Comparison of ENCODE assay signal across 21 cellular contexts in genomic region chr5:538271-538771, GRCh38. TPM values are rescaled to one million over a fixed set of nuclear protein-coding genes. Genes with fewer than 3 reads are reported as not detected.
DNase-seq lines count a peak whose midpoint lies in the region; ATAC-seq, FAIRE-seq and TF ChIP-seq lines count a peak whose summit lies in the region.
"Had no signal": no experiment of that assay in that cellular context is flagged by ENCODE, and none has a peak within 500 bp of the region (broad histone marks: within the 10 kb centered on the region; RNA-seq: fewer than 3 reads in every experiment).

No MANE protein-coding gene starts in this region.

- CTCF ChIA-PET in activated CD4-positive, alpha-beta T cell treated with anti-CD3 and anti-CD28 coated beads for 36 hours (lab: Charles Lee), result interaction anchor here (0.6 kb wide), 1 partner anchor 9 kb away, joined by 3 read pairs; no protein-coding TSS in a partner anchor
- CTCF ChIA-PET in HepG2 (lab: Yijun Ruan, JAX; ENCODE audit: low intra/inter-chr PET ratio, low total read pairs), result no interaction called here

- H3K79me1 ChIP-seq in neuronal stem cell (ENCODE audit: low read depth, low read length), result no peaks in the 10 kb centered on the region

- in situ Hi-C loops in HepG2 (cut with HindIII; ENCODE audit: extremely low pct_ligation_motif_present, low pct_unique_long_range_greater_than_20kb), result no loop called here

- H2BK12ac ChIP-seq in neuronal stem cell (ENCODE audit: low read length), result peak overlapping the region; percentile 58

- H3K9ac ChIP-seq in HepG2 (ENCODE audit: insufficient read depth, low read depth, low read length), result no peak overlapping the region
- no peak overlapping the region for H3K9ac ChIP-seq in neuronal stem cell (ENCODE audit: low read depth, low read length, poor library complexity)

- no peak for TF ChIP-seq POLR2A in right lobe of liver (IDR thresholded peaks at IDR 0.05)
- no peak for TF ChIP-seq POLR2A in HepG2 (IDR thresholded peaks at IDR 0.05; ENCODE audit: insufficient read depth in 1 of 2, low read depth in 2 of 2, low read length in 2 of 2)

- H3K9me3 Mint-ChIP-seq in activated CD4-positive, alpha-beta T cell treated with anti-CD3 and anti-CD28 coated beads for 36 hours (ENCODE audit: low read depth), result no peaks in the 10 kb centered on the region
- H3K9me3 Mint-ChIP-seq: CD8-positive, alpha-beta T cell had no signal

- no peak overlapping the region for H3K4me3 ChIP-seq in right lobe of liver
- H3K4me3 ChIP-seq in HepG2 (replicated peaks in 1 of 3; ENCODE audit: insufficient read depth in 1 of 3, low read depth in 2 of 3, low read length in 3 of 3), result no peak overlapping the region
- H3K4me3 ChIP-seq in neuronal stem cell (ENCODE audit: low read length in 2 of 2), result no peak overlapping the region
- H3K4me3 ChIP-seq: GM12878, HAP-1, K562, MG63 had no signal

- H3K23ac ChIP-seq in neuronal stem cell (ENCODE audit: low read depth, low read length, poor library complexity), result peak overlapping the region; percentile 17

- H2AFZ ChIP-seq in HepG2 (ENCODE audit: low read length), result no peak overlapping the region
- no peak overlapping the region for H2AFZ ChIP-seq in neuronal stem cell (ENCODE audit: low read length)

- DNase-seq in activated CD4-positive, alpha-beta T cell treated with anti-CD3 and anti-CD28 coated beads for 36 hours, result peak; percentile 0
- no peak for DNase-seq in activated CD4-positive, alpha-beta T cell treated with anti-CD3 and anti-CD28 coated beads, Interleukin-2, amount 50 U/mL, for 1 hour
- peak in 2 of 3 donors; percentile 9 to 50 for DNase-seq in right lobe of liver
- no peak for DNase-seq in HepG2 (ENCODE audit: low spot score)
- no peak for DNase-seq in neuronal stem cell (ENCODE audit: low spot score)
- no peak for DNase-seq in OCI-M1 (lab: John Stamatoyannopoulos, UW)
- no peak for DNase-seq in SHP77 (lab: John Stamatoyannopoulos, UW)
- DNase-seq in NCI-H1417 (lab: John Stamatoyannopoulos, UW), result no peak
- DNase-seq: 8988T; C1 segment of cervical spinal cord; CD8-positive, alpha-beta T cell; DND-41; MG63; NCI-H1436; NCI-H187 treated with DMSO at 0.1 percent for 48 hours; NCI-H2107; NCI-H446 treated with DMSO at 0.1 percent for 48 hours; NCI-H526 treated with DMSO at 0.1 percent for 48 hours had no signal

- H3K4me2 ChIP-seq in HepG2 (ENCODE audit: low read depth, low read length) (no peak overlapping the region), neuronal stem cell (ENCODE audit: insufficient read depth, low read length, poor library complexity, severe bottlenecking) (no peak overlapping the region)

- no peak for ATAC-seq in activated CD4-positive, alpha-beta T cell treated with anti-CD3 and anti-CD28 coated beads for 36 hours
- no peak for ATAC-seq in right lobe of liver
- no peak for ATAC-seq in HepG2
- ATAC-seq: CD8-positive, alpha-beta T cell; GM12878; K562 had no signal

- no peak overlapping the region for H3K4ac ChIP-seq in neuronal stem cell (ENCODE audit: low read length)

- no peaks in the 10 kb centered on the region for H3K27me3 Mint-ChIP-seq in activated CD4-positive, alpha-beta T cell treated with anti-CD3 and anti-CD28 coated beads for 36 hours

- H2BK5ac ChIP-seq in neuronal stem cell (ENCODE audit: low read length), result peak overlapping the region; percentile 35

- H2BK120ac ChIP-seq in neuronal stem cell (ENCODE audit: low read depth, low read length), result no peak overlapping the region

- TF ChIP-seq CTCF in right lobe of liver (IDR thresholded peaks at IDR 0.05) (no peak), HepG2 (CRISPR knock-in tag; IDR thresholded peaks at IDR 0.05) (no peak)

- no peaks in the 10 kb centered on the region for H3K4me1 ChIP-seq in right lobe of liver
- H3K4me1 ChIP-seq in HepG2 (ENCODE audit: insufficient read depth, low read length), result peaks cover 47% of the 10 kb centered on the region
- peaks cover 22 to 29% of the 10 kb centered on the region in 2 donors for H3K4me1 ChIP-seq in neuronal stem cell (ENCODE audit: control insufficient read depth in 2 of 2, insufficient read depth in 1 of 2, low read depth in 1 of 2, low read length in 2 of 2)
- H3K4me1 ChIP-seq: HAP-1 had no signal

- peak overlapping the region; percentile 48 for H3K18ac ChIP-seq in neuronal stem cell (ENCODE audit: low read length)

- intact Hi-C loops in activated CD4-positive, alpha-beta T cell treated with anti-CD3 and anti-CD28 coated beads for 36 hours (cut with DNase I, micrococcal nuclease), result no loop called here
- intact Hi-C loops in right lobe of liver (cut with DNase I), result no loop called here
- intact Hi-C loops in HepG2 (cut with micrococcal nuclease; ENCODE audit: unreplicated experiment), result loop anchor here (10.0 kb wide), 1 partner anchor 76 kb away; the partner anchor contains the start of gene CEP72

- H2BK15ac ChIP-seq in neuronal stem cell (ENCODE audit: low read length), result peak overlapping the region; percentile 92

- no peaks in the 10 kb centered on the region for H3K27me3 ChIP-seq in right lobe of liver
- peaks cover 25 to 55% of the 10 kb centered on the region in 2 experiments; a peak in 4 of 5 replicates for H3K27me3 ChIP-seq in HepG2 (ENCODE audit: control insufficient read depth in 1 of 2, insufficient read depth in 2 of 2, low read length in 2 of 2)
- peaks cover 0 to 57% (median 0%) of the 10 kb centered on the region in 3 experiments for H3K27me3 ChIP-seq in neuronal stem cell (ENCODE audit: control insufficient read depth in 3 of 3, insufficient read depth in 3 of 3, low read depth in 1 of 3, low read length in 3 of 3)

- H3K27ac Mint-ChIP-seq in activated CD4-positive, alpha-beta T cell treated with anti-CD3 and anti-CD28 coated beads for 36 hours, result no peak overlapping the region
- H3K27ac Mint-ChIP-seq: CD8-positive, alpha-beta T cell had no signal

- peak overlapping the region; percentile 36 for H2AK5ac ChIP-seq in neuronal stem cell (ENCODE audit: low read depth, low read length)

- no peak overlapping the region for H3K4me3 Mint-ChIP-seq in activated CD4-positive, alpha-beta T cell treated with anti-CD3 and anti-CD28 coated beads for 36 hours
- H3K4me3 Mint-ChIP-seq: CD8-positive, alpha-beta T cell had no signal

- H3K27ac ChIP-seq in right lobe of liver (no peak overlapping the region), HepG2 (ENCODE audit: extremely low read length, insufficient read depth, low read length) (no peak overlapping the region), neuronal stem cell (replicated peaks; ENCODE audit: low read length) (no peak overlapping the region)

- peak overlapping the region; percentile 90 for H3K14ac ChIP-seq in neuronal stem cell (ENCODE audit: low read length)

- POLR2A ChIA-PET in activated CD4-positive, alpha-beta T cell treated with anti-CD3 and anti-CD28 coated beads for 36 hours (lab: Charles Lee), result no interaction called here
- POLR2A ChIA-PET in HepG2 (lab: Yijun Ruan, JAX), result no interaction called here

- H3K9me3 ChIP-seq in right lobe of liver (no peaks in the 10 kb centered on the region), HepG2 (ENCODE audit: low read length) (no peaks in the 10 kb centered on the region), neuronal stem cell (replicated peaks in 1 of 2; ENCODE audit: control insufficient read depth in 2 of 2, insufficient read depth in 1 of 2, low read depth in 1 of 2, low read length in 2 of 2) (no peaks in the 10 kb centered on the region)
- H3K9me3 ChIP-seq: HAP-1, MG63 had no signal

- 85% methylated on average over 9 of the region's 27 CpGs for WGBS in right lobe of liver (ENCODE audit: insufficient coverage, low coverage, low lambda C conversion rate, missing lambda C conversion rate)
- whole genome bisulfite sequencing in HepG2 (ENCODE audit: low lambda C conversion rate), result 67% methylated on average over 10 of the region's 27 CpGs
- WGBS in neuronal stem cell (ENCODE audit: extremely low coverage in 2 of 2, insufficient read length in 2 of 2, insufficient replicate concordance in 1 of 2), 2 donors, result no CpG with 5 or more reads among the region's 27 CpGs

- no peak overlapping the region for H4K91ac ChIP-seq in neuronal stem cell (ENCODE audit: low read depth, low read length, poor library complexity)

- H3K36me3 ChIP-seq in right lobe of liver (no peaks in the 10 kb centered on the region), HepG2 (replicated peaks in 1 of 2; ENCODE audit: control insufficient read depth in 1 of 2, insufficient read depth in 2 of 2, low read length in 2 of 2) (no peaks in the 10 kb centered on the region), neuronal stem cell (replicated peaks in 1 of 2; ENCODE audit: control insufficient read depth in 2 of 2, insufficient read depth in 2 of 2, low read length in 2 of 2) (no peaks in the 10 kb centered on the region)
- H3K36me3 ChIP-seq: HAP-1, MG63 had no signal

- no peak for FAIRE-seq in HepG2 (lab: Jason Lieb, UNC)
- FAIRE-seq: GM12878, K562 had no signal

- TF ChIP-seq EP300 in HepG2 (IDR thresholded peaks at IDR 0.05; ENCODE audit: low read depth in 2 of 2, low read length in 2 of 2), result no peak
- no peak for TF ChIP-seq EP300 in HepG2 (CRISPR knock-in tag; IDR thresholded peaks at IDR 0.05; ENCODE audit: borderline replicate concordance)

- no peaks in the 10 kb centered on the region for H3K79me2 ChIP-seq in HepG2 (ENCODE audit: insufficient read depth, low read length)

- no TSS peak for BruUV-seq in HepG2 (replicated peaks; lab: Mats Ljungman, UMichigan)

- peak overlapping the region; percentile 29 for H4K8ac ChIP-seq in neuronal stem cell (ENCODE audit: low read depth, low read length)

- no peaks in the 10 kb centered on the region for H3K36me3 Mint-ChIP-seq in activated CD4-positive, alpha-beta T cell treated with anti-CD3 and anti-CD28 coated beads for 36 hours (ENCODE audit: low read depth)
- H3K36me3 Mint-ChIP-seq: CD8-positive, alpha-beta T cell had no signal

- H3K4me1 Mint-ChIP-seq in activated CD4-positive, alpha-beta T cell treated with anti-CD3 and anti-CD28 coated beads for 36 hours, result peaks cover 2% of the 10 kb centered on the region

- no peak for TF ChIP-seq RAD21 in HepG2 (CRISPR knock-in tag; IDR thresholded peaks at IDR 0.05)

- H4K20me1 ChIP-seq in HepG2 (ENCODE audit: insufficient read depth, low read length), result no peaks in the 10 kb centered on the region

RNA-seq across cellular contexts. Expression of gene SLC9A3, which starts 14.1 kb away (rescaled TPM):
- total RNA-seq in activated CD4-positive, alpha-beta T cell treated with anti-CD3 and anti-CD28 coated beads for 36 hours, result 1 to 10 TPM; 2.1 to 2.4 TPM
- total RNA-seq in right lobe of liver (1 to 10 TPM in 2 of 6 experiments, under 1 TPM in 4; 0.32 to 1.8 (median 0.46) TPM), HepG2 (2016; rRNA removed; fragmentation: Illumina TruSeq; extraction: Trizol) (1.2 and 1.8 TPM in 2 replicates)
- total RNA-seq in HepG2 (2016; cell fraction: cytosol; rRNA removed; fragmentation: Illumina TruSeq; extraction: Trizol; ENCODE audit: low read depth), result 0.30 and 0.35 TPM in 2 replicates
- total RNA-seq in HepG2 (2016; cell fraction: insoluble cytoplasmic fraction; rRNA removed; fragmentation: Illumina TruSeq; extraction: Trizol), result 1.3 and 1.6 TPM in 2 replicates
- 1.5 and 1.9 TPM in 2 replicates for total RNA-seq in HepG2 (2016; cell fraction: membrane; rRNA removed; fragmentation: Illumina TruSeq; extraction: Trizol)
- total RNA-seq in HepG2 (2016; cell fraction: nucleus; rRNA removed; fragmentation: Illumina TruSeq; extraction: Trizol), result 1.1 and 1.2 TPM in 2 replicates
- polyA plus RNA-seq in HepG2 (2011; rRNA removed), result 1.5 and 1.9 TPM in 2 replicates
- polyA plus RNA-seq in HepG2 (2011; cell fraction: cytosol; rRNA removed), result 1.4 TPM in 2 replicates
- polyA plus RNA-seq in HepG2 (2011; cell fraction: nucleus; rRNA removed), result 2.2 and 2.4 TPM in 2 replicates
- 1.1 and 1.4 TPM in 2 replicates for polyA plus RNA-seq in HepG2 (2012)
- 0.37 and 0.43 TPM in 2 replicates for polyA plus RNA-seq in HepG2 (2016; cell fraction: cytosol; fragmentation: Illumina TruSeq; extraction: Trizol; ENCODE audit: low read depth)
- polyA plus RNA-seq in HepG2 (2016; cell fraction: insoluble cytoplasmic fraction; fragmentation: Illumina TruSeq; extraction: Trizol; ENCODE audit: low read depth), result 1.7 and 1.8 TPM in 2 replicates
- polyA plus RNA-seq in HepG2 (2016; cell fraction: membrane; fragmentation: Illumina TruSeq; extraction: Trizol; ENCODE audit: low read depth), result 1.4 and 1.6 TPM in 2 replicates
- 1.9 and 2.4 TPM in 2 replicates for polyA plus RNA-seq in HepG2 (2016; cell fraction: nucleus; fragmentation: Illumina TruSeq; extraction: Trizol; ENCODE audit: insufficient read depth, low read depth)
- polyA minus RNA-seq in HepG2 (2011; rRNA and poly(A)+ RNA removed; ENCODE audit: low replicate concordance), result 0.76 and 1.0 TPM in 2 replicates
- polyA minus RNA-seq in HepG2 (2011; cell fraction: cytosol; rRNA and poly(A)+ RNA removed), result 0.35 and 0.49 TPM in 2 replicates
- polyA minus RNA-seq in HepG2 (2011; cell fraction: nucleus; rRNA and poly(A)+ RNA removed), result 0.99 and 1.0 TPM in 2 replicates
- 3.3 TPM for polyA plus RNA-seq in neuronal stem cell (2013, experiment 1 of 2)
- polyA plus RNA-seq in neuronal stem cell (2013, experiment 2 of 2), result 3.2 TPM

Comparison
In these comparisons a context has a peak if more than half of its experiments do, and no peak if none do; other contexts are left out.
1. DNase-seq: peak in activated CD4-positive, alpha-beta T cell treated with anti-CD3 and anti-CD28 coated beads for 36 hours (single experiment) and right lobe of liver (2 of 3); none in activated CD4-positive, alpha-beta T cell treated with anti-CD3 and anti-CD28 coated beads, Interleukin-2, amount 50 U/mL, for 1 hour (single experiment), HepG2 (single experiment), neuronal stem cell (single experiment), OCI-M1 (single experiment), SHP77 (0 of 2) and NCI-H1417 (0 of 3).